ENCODE assay signal across 25 cellular contexts in genomic region chr5:75514323-75514722, GRCh38. TPM values are rescaled to one million over a fixed set of nuclear protein-coding genes. Genes with fewer than 3 reads are reported as not detected.
DNase-seq lines count a peak whose midpoint lies in the region; ATAC-seq and TF ChIP-seq lines count a peak whose summit lies in the region.
"Had no signal": no experiment of that assay in that cellular context is flagged by ENCODE, and none has a peak within 500 bp of the region (broad histone marks: within the 10 kb centered on the region; RNA-seq: fewer than 3 reads in every experiment).

No MANE protein-coding gene starts in this region.

- no peaks in the 10 kb centered on the region for H3K9me3 ChIP-seq in CD4-positive, CD25-positive, alpha-beta regulatory T cell (ENCODE audit: control insufficient read depth in 2 of 2, low read length in 2 of 2)
- H3K9me3 ChIP-seq in OCI-LY3 (ENCODE audit: insufficient read depth, low read length) (peaks cover 5% of the 10 kb centered on the region; the same call in 1 of the 2 replicates), fibroblast of lung (ENCODE audit: control insufficient read depth, insufficient read depth, low read depth, low read length) (no peaks in the 10 kb centered on the region)
- H3K9me3 ChIP-seq: Caco-2, sigmoid colon, thoracic aorta had no signal

- H3K9ac ChIP-seq in OCI-LY3 (ENCODE audit: low read length) (no peak overlapping the region), fibroblast of lung (ENCODE audit: insufficient read depth, low read length) (no peak overlapping the region)
- H3K9ac ChIP-seq: parathyroid adenoma had no signal

- H2AFZ ChIP-seq in OCI-LY3 (ENCODE audit: low read depth, low read length) (no peak overlapping the region), fibroblast of lung (ENCODE audit: low read length) (no peak overlapping the region)
- H2AFZ ChIP-seq: parathyroid adenoma had no signal

- peaks cover 42% of the 10 kb centered on the region for H3K4me1 ChIP-seq in CD4-positive, CD25-positive, alpha-beta regulatory T cell (ENCODE audit: control insufficient read depth, insufficient read depth, low read length, poor library complexity, severe bottlenecking)
- peaks cover 21% of the 10 kb centered on the region for H3K4me1 ChIP-seq in OCI-LY3 (ENCODE audit: low read length)
- H3K4me1 ChIP-seq in fibroblast of lung (ENCODE audit: control insufficient read depth, extremely low read depth, insufficient read depth, low read length), result no peaks in the 10 kb centered on the region

- H3K9me3 Mint-ChIP-seq in CD4-positive, CD25-positive, alpha-beta regulatory T cell, result peaks cover 0 to 1% (median 0%) of the 10 kb centered on the region in 7 donors
- H3K9me3 Mint-ChIP-seq: activated naive CD8-positive, alpha-beta T cell treated with anti-CD3 and anti-CD28 coated beads, Interleukin-2, amount 10 ng/mL, durations not matched to agents 7 days and 5 days had no signal

- H3K27ac ChIP-seq in CD4-positive, CD25-positive, alpha-beta regulatory T cell (ENCODE audit: insufficient read depth, low read length, poor library complexity, severe bottlenecking), result no peak overlapping the region
- no peak overlapping the region for H3K27ac ChIP-seq in OCI-LY3 (ENCODE audit: low read length)
- H3K27ac ChIP-seq in fibroblast of lung (ENCODE audit: insufficient read depth, low read length), result no peak overlapping the region
- H3K27ac ChIP-seq: parathyroid adenoma, sigmoid colon, thoracic aorta had no signal

- peak overlapping the region; percentile 87 for H3K4me2 ChIP-seq in OCI-LY3 (ENCODE audit: low read length)
- peak overlapping the region; percentile 83 for H3K4me2 ChIP-seq in fibroblast of lung (ENCODE audit: extremely low read depth, insufficient read depth, low read length)

- TF ChIP-seq CTCF in GM12875 (IDR thresholded peaks at IDR 0.05; ENCODE audit: borderline replicate concordance, insufficient read depth, low read depth, low read length) (no peak), OCI-LY3 (IDR thresholded peaks at IDR 0.05; ENCODE audit: low read depth, low read length) (no peak), fibroblast of lung (conservative IDR thresholded peaks at IDR 0.05 in 1 of 2, IDR thresholded peaks at IDR 0.05 in 1 of 2; ENCODE audit: low read depth in 1 of 2, low read length in 2 of 2) (no peak)

- H4K20me1 ChIP-seq in OCI-LY3 (ENCODE audit: insufficient read depth, low read length) (no peaks in the 10 kb centered on the region), fibroblast of lung (ENCODE audit: control insufficient read depth, extremely low read depth, insufficient read depth, low read length) (no peaks in the 10 kb centered on the region)

- H3K36me3 ChIP-seq in CD4-positive, CD25-positive, alpha-beta regulatory T cell (ENCODE audit: control insufficient read depth, insufficient read depth, low read length), result no peaks in the 10 kb centered on the region
- H3K36me3 ChIP-seq in OCI-LY3 (replicated peaks; ENCODE audit: low read depth, low read length) (peaks cover 13% of the 10 kb centered on the region), fibroblast of lung (ENCODE audit: control insufficient read depth, insufficient read depth, low read length) (no peaks in the 10 kb centered on the region)
- H3K36me3 ChIP-seq: sigmoid colon, thoracic aorta had no signal

- peaks cover 43 to 82% (median 61%) of the 10 kb centered on the region in 4 donors for H3K4me1 Mint-ChIP-seq in CD4-positive, CD25-positive, alpha-beta regulatory T cell

- peak overlapping the region in 1 of 3 donors; percentile 79 for H3K27ac Mint-ChIP-seq in CD4-positive, CD25-positive, alpha-beta regulatory T cell
- H3K27ac Mint-ChIP-seq: activated naive CD8-positive, alpha-beta T cell treated with anti-CD3 and anti-CD28 coated beads, Interleukin-2, amount 10 ng/mL, durations not matched to agents 7 days and 5 days; nephron; stimulated activated effector memory CD8-positive, alpha-beta T cell treated with anti-CD3 and anti-CD28 coated beads, Interleukin-12 subunit alpha, Interleukin-12 subunit beta, amount 100 ng/mL, for 72 hours had no signal

- no peaks in the 10 kb centered on the region for H3K27me3 ChIP-seq in CD4-positive, CD25-positive, alpha-beta regulatory T cell (ENCODE audit: control insufficient read depth, insufficient read depth, low read length)
- H3K27me3 ChIP-seq in OCI-LY3 (ENCODE audit: low read depth, low read length) (no peaks in the 10 kb centered on the region), fibroblast of lung (ENCODE audit: control insufficient read depth, insufficient read depth, low read length) (no peaks in the 10 kb centered on the region)
- H3K27me3 ChIP-seq: sigmoid colon had no signal

- H3K79me2 ChIP-seq in OCI-LY3 (ENCODE audit: low read length) (peaks cover 92% of the 10 kb centered on the region), fibroblast of lung (ENCODE audit: control insufficient read depth, insufficient read depth, low read length) (peaks cover 88% of the 10 kb centered on the region)

- peak overlapping the region in 2 of 4 donors; percentile 80 to 99 for H3K4me3 Mint-ChIP-seq in CD4-positive, CD25-positive, alpha-beta regulatory T cell
- H3K4me3 Mint-ChIP-seq: activated naive CD8-positive, alpha-beta T cell treated with anti-CD3 and anti-CD28 coated beads, Interleukin-2, amount 10 ng/mL, durations not matched to agents 7 days and 5 days; stimulated activated effector memory CD8-positive, alpha-beta T cell treated with anti-CD3 and anti-CD28 coated beads, Interleukin-12 subunit alpha, Interleukin-12 subunit beta, amount 100 ng/mL, for 72 hours had no signal

- no peak for ATAC-seq in CD4-positive, CD25-positive, alpha-beta regulatory T cell (ENCODE audit: low read depth in 2 of 2)
- ATAC-seq: left cardiac atrium; stimulated activated effector memory CD8-positive, alpha-beta T cell treated with anti-CD3 and anti-CD28 coated beads, Interleukin-12 subunit alpha, Interleukin-12 subunit beta, amount 100 ng/mL, for 72 hours had no signal

- peaks cover 15% of the 10 kb centered on the region for H3K36me3 Mint-ChIP-seq in CD4-positive, CD25-positive, alpha-beta regulatory T cell

- H3K27me3 Mint-ChIP-seq in CD4-positive, CD25-positive, alpha-beta regulatory T cell, result no peaks in the 10 kb centered on the region
- H3K27me3 Mint-ChIP-seq: activated naive CD8-positive, alpha-beta T cell treated with anti-CD3 and anti-CD28 coated beads, Interleukin-2, amount 10 ng/mL, durations not matched to agents 7 days and 5 days had no signal

- DNase-seq in CD4-positive, CD25-positive, alpha-beta regulatory T cell, result no peak
- DNase-seq in fibroblast of lung (ENCODE audit: low read depth in 2 of 2), result no peak
- DNase-seq in UCSD-AML1 (lab: John Stamatoyannopoulos, UW; ENCODE audit: unreplicated experiment), result no peak
- no peak for DNase-seq in HuH-7.5 (ENCODE audit: low spot score)
- DNase-seq in amygdala (lab: John Stamatoyannopoulos, UW), result no peak
- DNase-seq: activated CD4-positive, CD25-positive, alpha-beta regulatory T cell treated with anti-CD3 and anti-CD28 coated beads, Interleukin-2, amount 50 U/mL, for 72 hours; activated naive CD8-positive, alpha-beta T cell treated with anti-CD3 and anti-CD28 coated beads, Interleukin-2, amount 10 ng/mL, durations not matched to agents 7 days and 5 days; AML-193; Caco-2; EL; glutamatergic neuron; GOT3; KG1; left cardiac atrium; NCI-H1092 treated with DMSO at 0.1 percent for 48 hours; NCI-H2029 treated with DMSO at 0.1 percent for 48 hours; NCI-H345; RPMI8226; sigmoid colon had no signal

- H3K4me3 ChIP-seq in CD4-positive, CD25-positive, alpha-beta regulatory T cell (ENCODE audit: low read depth, low read length), result peak overlapping the region; percentile 17
- H3K4me3 ChIP-seq in GM12875 (ENCODE audit: low read depth, low read length), result peak overlapping the region; percentile 2
- H3K4me3 ChIP-seq in OCI-LY3 (ENCODE audit: low read length), result no peak overlapping the region
- H3K4me3 ChIP-seq in fibroblast of lung (replicated peaks in 1 of 4; ENCODE audit: control extremely low read depth in 1 of 4, insufficient read depth in 1 of 4, low read depth in 3 of 4, low read length in 4 of 4), result no peak overlapping the region
- H3K4me3 ChIP-seq: sigmoid colon, thoracic aorta had no signal

RNA-seq across cellular contexts. Expression of gene POLK, which starts 2.6 kb away (rescaled TPM):
- 24.1 TPM for total RNA-seq in CD4-positive, CD25-positive, alpha-beta regulatory T cell
- 10 to 100 TPM; 19.8 to 33.6 (median 24.1) TPM for polyA plus RNA-seq in CD4-positive, CD25-positive, alpha-beta regulatory T cell
- total RNA-seq in fibroblast of lung, result 33.4 and 44.9 TPM in 2 replicates
- polyA plus RNA-seq in fibroblast of lung, result 24.7 and 32.0 TPM in 2 replicates
- 11.5 and 15.5 TPM in 2 replicates for polyA plus RNA-seq in fibroblast of lung (2012)
- polyA minus RNA-seq in fibroblast of lung (ENCODE audit: low replicate concordance), result 3.8 and 21.1 TPM in 2 replicates

RNA-seq across cellular contexts. Expression of gene CERT1, which starts 2.9 kb away (rescaled TPM):
- total RNA-seq in CD4-positive, CD25-positive, alpha-beta regulatory T cell, result 49.9 TPM
- 10 to 100 TPM; 19.4 to 25.7 (median 21.8) TPM for polyA plus RNA-seq in CD4-positive, CD25-positive, alpha-beta regulatory T cell
- 36.0 and 36.5 TPM in 2 replicates for total RNA-seq in fibroblast of lung
- polyA plus RNA-seq in fibroblast of lung, result 16.7 and 18.0 TPM in 2 replicates
- 24.2 and 28.2 TPM in 2 replicates for polyA plus RNA-seq in fibroblast of lung (2012)
- polyA minus RNA-seq in fibroblast of lung (ENCODE audit: low replicate concordance), result 21.9 and 40.9 TPM in 2 replicates

Comparison
In these comparisons a context has a peak if more than half of its experiments do, and no peak if none do; other contexts are left out.
1. H3K4me3 ChIP-seq: peak in CD4-positive, CD25-positive, alpha-beta regulatory T cell (single experiment) and GM12875 (single experiment); none in OCI-LY3 (single experiment) and fibroblast of lung (0 of 4).